8 cellular contexts compared by ENCODE assay signal in genomic region chr2:31318360-31319336, GRCh38.
DNase-seq lines count a peak whose midpoint lies in the region; ATAC-seq, FAIRE-seq and TF ChIP-seq lines count a peak whose summit lies in the region.

No MANE protein-coding gene starts in this region.

- H3K9me3 Mint-ChIP-seq in stimulated activated naive CD8-positive, alpha-beta T cell treated with anti-CD3 and anti-CD28 coated beads, Interleukin-15, Interleukin-2, amounts not matched to agents 100 ng/mL and 50 ng/mL, for 24 hours: no peaks in the 10 kb centered on the region

- H3K14ac ChIP-seq in IMR-90 (replicated peaks; ENCODE audit: low read depth, low read length): peak overlapping the region; percentile 8

- CTCF ChIA-PET in IMR-90 (lab: Yijun Ruan, JAX): interaction anchor here (0.6 to 1.9 kb wide), 4 partner anchors 14 to 85 kb away, joined by 3 to 9 read pairs (median 4); partner anchors contain the start of gene EHD3

- no peaks in the 10 kb centered on the region for H4K20me1 ChIP-seq in IMR-90 (ENCODE audit: insufficient read depth, low read length)

- H2AFZ ChIP-seq in IMR-90 (replicated peaks; ENCODE audit: low read length, poor library complexity): peak overlapping the region; percentile 33

- peaks cover 49% of the 10 kb centered on the region for H3K4me1 Mint-ChIP-seq in stimulated activated naive CD8-positive, alpha-beta T cell treated with anti-CD3 and anti-CD28 coated beads, Interleukin-15, Interleukin-2, amounts not matched to agents 100 ng/mL and 50 ng/mL, for 24 hours (ENCODE audit: low read depth)

- H3K56ac ChIP-seq in IMR-90 (ENCODE audit: extremely low read depth, insufficient read depth, low read length): peak overlapping the region; percentile 2; the same call in 1 of the 2 replicates

- in situ Hi-C loops in IMR-90 (cut with MboI; ENCODE audit: low sequenced_read_pairs): no loop called here

- peak overlapping the region; percentile 84 for H3K4ac ChIP-seq in IMR-90 (ENCODE audit: low read depth, low read length)

- no peak overlapping the region; the same call in 1 of the 2 replicates for H3K23ac ChIP-seq in IMR-90 (ENCODE audit: low read depth, low read length)

- BruUV-seq in IMR-90 (replicated peaks; lab: Mats Ljungman, UMichigan): no TSS peak

- 20% methylated on average over 1 of the region's 11 CpGs; no CpG with 5 or more reads in 1 of the 2 experiments for WGBS in IMR-90 (ENCODE audit: extremely low coverage in 2 of 2, insufficient read length in 1 of 2), 2 experiments

- peak overlapping the region; percentile 4 for H2AK9ac ChIP-seq in IMR-90 (replicated peaks; ENCODE audit: low read depth, low read length, poor library complexity)

- peak overlapping the region in 1 of 2 experiments; percentile 19; a peak in 2 of 4 replicates for H4K8ac ChIP-seq in IMR-90 (ENCODE audit: low read depth in 2 of 2, low read length in 2 of 2)

- H3K4me3 ChIP-seq in IMR-90 (ENCODE audit: insufficient read depth, low read depth, low read length) (no peak overlapping the region), left ventricle myocardium inferior (no peak overlapping the region)

- DNase-seq in A172 (ENCODE audit: low spot score) (peak; percentile 90), IMR-90 (peak; percentile 86), left ventricle myocardium inferior (peak; percentile 31), HTR-8/SVneo (ENCODE audit: insufficient read length, low spot score) (no peak), NCI-H1105 treated with DMSO at 0.1 percent for 48 hours (lab: John Stamatoyannopoulos, UW) (no peak)
- DNase-seq in activated CD8-positive, alpha-beta memory T cell treated with anti-CD3 and anti-CD28 coated beads, Interleukin-2, amount 50 U/mL, for 4 hours: peak; percentile 34

- H3K4me2 ChIP-seq in IMR-90 (ENCODE audit: low read depth, low read length): peak overlapping the region; percentile 66

- H2BK120ac ChIP-seq in IMR-90 (ENCODE audit: low read depth, low read length): peak overlapping the region; percentile 91

- H3K9me3 ChIP-seq in IMR-90 (ENCODE audit: control insufficient read depth, insufficient read depth, low read length) (no peaks in the 10 kb centered on the region), left ventricle myocardium inferior (replicated peaks) (no peaks in the 10 kb centered on the region)

- no peaks in the 10 kb centered on the region for H3K27me3 Mint-ChIP-seq in stimulated activated naive CD8-positive, alpha-beta T cell treated with anti-CD3 and anti-CD28 coated beads, Interleukin-15, Interleukin-2, amounts not matched to agents 100 ng/mL and 50 ng/mL, for 24 hours

- H3K18ac ChIP-seq in IMR-90 (ENCODE audit: low read depth, low read length): peak overlapping the region; percentile 76

- H2AK5ac ChIP-seq in IMR-90 (ENCODE audit: low read depth, low read length): no peak overlapping the region

- peak overlapping the region; percentile 17; the same call in 1 of the 2 replicates for H3K9ac ChIP-seq in IMR-90 (ENCODE audit: low read depth, low read length)

- H4K91ac ChIP-seq in IMR-90 (ENCODE audit: insufficient read depth, low read depth, low read length): peak overlapping the region; percentile 43

- no peak overlapping the region for H3K27ac Mint-ChIP-seq in stimulated activated naive CD8-positive, alpha-beta T cell treated with anti-CD3 and anti-CD28 coated beads, Interleukin-15, Interleukin-2, amounts not matched to agents 100 ng/mL and 50 ng/mL, for 24 hours

- ATAC-seq in GM19397 (IDR thresholded peaks at IDR 0.05; ENCODE audit: unreplicated experiment) (peak; percentile 59), IMR-90 (ENCODE audit: low read depth) (peak; percentile 69)

- H3K36me3 ChIP-seq in IMR-90 (ENCODE audit: control insufficient read depth, insufficient read depth, low read length) (no peaks in the 10 kb centered on the region), left ventricle myocardium inferior (no peaks in the 10 kb centered on the region)

- H2BK20ac ChIP-seq in IMR-90 (ENCODE audit: low read depth, low read length): peak overlapping the region; percentile 60

- peak overlapping the region; percentile 80 for H2BK5ac ChIP-seq in IMR-90 (ENCODE audit: low read depth, low read length, poor library complexity, severe bottlenecking)

- intact Hi-C loops in IMR-90 (cut with micrococcal nuclease) (loop anchor here (1.0 to 2.0 kb wide), 3 partner anchors 30 to 83 kb away; no protein-coding TSS in a partner anchor), left ventricle myocardium inferior (cut with micrococcal nuclease) (no loop called here)

- no peak for TF ChIP-seq POLR2A in IMR-90 (IDR thresholded peaks at IDR 0.05; ENCODE audit: low read depth, low read length)

- H3K9me1 ChIP-seq in IMR-90 (ENCODE audit: insufficient read depth, low read length): peaks cover 8% of the 10 kb centered on the region; the same call in 1 of the 2 replicates

- H3K27me3 ChIP-seq in IMR-90 (ENCODE audit: control insufficient read depth, insufficient read depth, low read length) (no peaks in the 10 kb centered on the region), left ventricle myocardium inferior (ENCODE audit: low read depth) (no peaks in the 10 kb centered on the region)

- H2BK15ac ChIP-seq in IMR-90 (ENCODE audit: low read depth, low read length): no peak overlapping the region; the same call in 2 of the 3 replicates

- no peaks in the 10 kb centered on the region for H3K36me3 Mint-ChIP-seq in stimulated activated naive CD8-positive, alpha-beta T cell treated with anti-CD3 and anti-CD28 coated beads, Interleukin-15, Interleukin-2, amounts not matched to agents 100 ng/mL and 50 ng/mL, for 24 hours (ENCODE audit: low read depth)

- TF ChIP-seq CTCF in IMR-90 (conservative IDR thresholded peaks at IDR 0.05; ENCODE audit: low read depth, low read length) (no peak), left ventricle myocardium inferior (IDR thresholded peaks at IDR 0.05; ENCODE audit: borderline replicate concordance) (no peak)

- H3K4me3 Mint-ChIP-seq in stimulated activated naive CD8-positive, alpha-beta T cell treated with anti-CD3 and anti-CD28 coated beads, Interleukin-15, Interleukin-2, amounts not matched to agents 100 ng/mL and 50 ng/mL, for 24 hours: peak overlapping the region; percentile 4

- H4K5ac ChIP-seq in IMR-90 (ENCODE audit: low read depth, low read length): peak overlapping the region; percentile 54

- no peaks in the 10 kb centered on the region for H3K79me1 ChIP-seq in IMR-90 (ENCODE audit: low read depth in 1 of 2, low read length in 2 of 2)

- FAIRE-seq in HTR-8/SVneo (lab: Jason Lieb, UNC): no peak

- dilution Hi-C loops in IMR-90 (cut with HindIII; ENCODE audit: low sequenced_read_pairs, unreplicated experiment): no loop called here

- no peak for TF ChIP-seq RAD21 in IMR-90 (IDR thresholded peaks at IDR 0.05; ENCODE audit: low read length)

- H3K4me1 ChIP-seq in IMR-90 (ENCODE audit: control insufficient read depth, insufficient read depth, low read length) (peaks cover 19% of the 10 kb centered on the region), left ventricle myocardium inferior (peaks cover 41% of the 10 kb centered on the region)

- POLR2A ChIA-PET in IMR-90 (lab: Charles Lee; ENCODE audit: unreplicated experiment): interaction anchor here (0.6 to 0.8 kb wide), 4 partner anchors 13 to 1079 kb away, joined by 5 to 12 read pairs (median 7); no protein-coding TSS in a partner anchor

- H3K27ac ChIP-seq in IMR-90 (ENCODE audit: insufficient read depth, low read length) (peak overlapping the region; percentile 90), left ventricle myocardium inferior (replicated peaks) (peak overlapping the region; percentile 62)

TF ChIP-seq in IMR-90, 13 proteins besides CTCF, POLR2A, EP300 and RAD21:
- no peak; the same call in 1 of the 2 replicates for TF ChIP-seq NFE2L2 (IDR thresholded peaks at IDR 0.05; ENCODE audit: low read depth, low read length)
- no peak for TF ChIP-seq ELK1 (IDR thresholded peaks at IDR 0.05; ENCODE audit: borderline replicate concordance, low read depth, low read length)
- TF ChIP-seq USF2 (IDR thresholded peaks at IDR 0.05; ENCODE audit: low read depth, low read length): no peak
- no peak for TF ChIP-seq CHD1 (IDR thresholded peaks at IDR 0.05; ENCODE audit: low read depth, low read length)
- TF ChIP-seq RFX5 (IDR thresholded peaks at IDR 0.05; ENCODE audit: low read depth, low read length): no peak
- TF ChIP-seq FOS (IDR thresholded peaks at IDR 0.05; ENCODE audit: low read depth, low read length): peak; percentile 41; the same call in 1 of the 2 replicates
- peak; percentile 43; the same call in 1 of the 2 replicates for TF ChIP-seq MAZ (IDR thresholded peaks at IDR 0.05; ENCODE audit: borderline replicate concordance, low read depth, low read length)
- TF ChIP-seq RCOR1 (IDR thresholded peaks at IDR 0.05; ENCODE audit: insufficient replicate concordance, low read length): no peak
- peak; percentile 86 for TF ChIP-seq CEBPB (IDR thresholded peaks at IDR 0.05; ENCODE audit: low read depth, low read length)
- TF ChIP-seq MAFK (IDR thresholded peaks at IDR 0.05; ENCODE audit: low read depth, low read length): no peak
- TF ChIP-seq SMC3 (IDR thresholded peaks at IDR 0.05; ENCODE audit: low read depth, low read length): no peak
- no peak for TF ChIP-seq MXI1 (IDR thresholded peaks at IDR 0.05; ENCODE audit: borderline replicate concordance, low read depth, low read length)
- peak; percentile 10; the same call in 1 of the 2 replicates for TF ChIP-seq BHLHE40 (IDR thresholded peaks at IDR 0.05; ENCODE audit: low read depth, low read length)

Comparison
In these comparisons a context has a peak if more than half of its experiments do, and no peak if none do; other contexts are left out.
1. DNase-seq: peak in A172 (single experiment), IMR-90 (single experiment), activated CD8-positive, alpha-beta memory T cell treated with anti-CD3 and anti-CD28 coated beads, Interleukin-2, amount 50 U/mL, for 4 hours (single experiment) and left ventricle myocardium inferior (single experiment); none in HTR-8/SVneo (single experiment) and NCI-H1105 treated with DMSO at 0.1 percent for 48 hours (single experiment).